ENCODE assay signal across 3 cellular contexts in genomic region chr2:50343157-50343821, GRCh38.
TF ChIP-seq lines count a peak whose summit lies in the region.

No MANE protein-coding gene starts in this region.

TF ChIP-seq in H1, 55 proteins besides CTCF, POLR2A, EP300 and RAD21:
- no peak for TF ChIP-seq TEAD4 (IDR thresholded peaks at IDR 0.05; ENCODE audit: low read depth, low read length)
- TF ChIP-seq E2F6 (IDR thresholded peaks at IDR 0.05), result no peak
- no peak for TF ChIP-seq SAP30 (IDR thresholded peaks at IDR 0.05; ENCODE audit: insufficient read depth, insufficient replicate concordance, low read length)
- TF ChIP-seq YY1 (IDR thresholded peaks at IDR 0.05; ENCODE audit: low read depth, low read length), result no peak
- TF ChIP-seq CBX5 (IDR thresholded peaks at IDR 0.05; ENCODE audit: low read depth, low read length), result no peak
- no peak for TF ChIP-seq EZH2 (IDR thresholded peaks at IDR 0.05; ENCODE audit: low read depth, low read length, severe bottlenecking)
- TF ChIP-seq KDM5A (IDR thresholded peaks at IDR 0.05; ENCODE audit: low read length), result no peak
- no peak for TF ChIP-seq ASH2L (IDR thresholded peaks at IDR 0.05; ENCODE audit: low read length)
- TF ChIP-seq TCF12 (IDR thresholded peaks at IDR 0.05; ENCODE audit: low read depth, low read length), result no peak
- TF ChIP-seq KDM4A (IDR thresholded peaks at IDR 0.05; ENCODE audit: low read depth, low read length, severe bottlenecking), result no peak
- no peak for TF ChIP-seq JUND (IDR thresholded peaks at IDR 0.05; ENCODE audit: low read length)
- no peak for TF ChIP-seq BCL11A (IDR thresholded peaks at IDR 0.05; ENCODE audit: low read depth in 2 of 2, low read length in 2 of 2)
- no peak for TF ChIP-seq HDAC2 (IDR thresholded peaks at IDR 0.05; ENCODE audit: borderline replicate concordance in 1 of 2, low read depth in 2 of 2, low read length in 2 of 2)
- no peak for TF ChIP-seq RNF2 (IDR thresholded peaks at IDR 0.05; ENCODE audit: borderline replicate concordance, low read depth, low read length, missing control alignments, poor library complexity, severe bottlenecking)
- no peak for TF ChIP-seq SP1 (IDR thresholded peaks at IDR 0.05; ENCODE audit: low read depth, low read length)
- TF ChIP-seq EGR1 (IDR thresholded peaks at IDR 0.05; ENCODE audit: borderline replicate concordance, low read depth, low read length), result no peak

TF ChIP-seq in HepG2, 621 proteins besides CTCF, POLR2A, EP300 and RAD21 (continued from another document):
- TF ChIP-seq NR2F6 (IDR thresholded peaks at IDR 0.05) (no peak), NR2F6 (CRISPR knock-in tag; IDR thresholded peaks at IDR 0.05) (no peak), HOXA7 (CRISPR knock-in tag; IDR thresholded peaks at IDR 0.05) (no peak)

TF ChIP-seq in HEK293T, 16 proteins besides CTCF, POLR2A, EP300 and RAD21:
- TF ChIP-seq BHLHE40 (IDR thresholded peaks at IDR 0.05; ENCODE audit: borderline replicate concordance), result no peak
- no peak for TF ChIP-seq FOXK2 (IDR thresholded peaks at IDR 0.05)
- TF ChIP-seq TARDBP (IDR thresholded peaks at IDR 0.05), result no peak
- TF ChIP-seq CTBP1 (IDR thresholded peaks at IDR 0.05; ENCODE audit: borderline replicate concordance), result no peak
- no peak for TF ChIP-seq FOXA1 (IDR thresholded peaks at IDR 0.05)
- no peak for TF ChIP-seq LEF1 (IDR thresholded peaks at IDR 0.05; ENCODE audit: borderline replicate concordance)
- TF ChIP-seq NFRKB (IDR thresholded peaks at IDR 0.05), result no peak
- TF ChIP-seq ZNF384 (IDR thresholded peaks at IDR 0.05), result no peak
- TF ChIP-seq PKNOX1 (IDR thresholded peaks at IDR 0.05), result no peak
- no peak for TF ChIP-seq L3MBTL2 (conservative IDR thresholded peaks at IDR 0.05)
- no peak for TF ChIP-seq HDGF (IDR thresholded peaks at IDR 0.05; ENCODE audit: borderline replicate concordance)
- no peak for TF ChIP-seq SP1 (IDR thresholded peaks at IDR 0.05)
- TF ChIP-seq ELF4 (IDR thresholded peaks at IDR 0.05), result no peak
